In the genomic region with DNA sequence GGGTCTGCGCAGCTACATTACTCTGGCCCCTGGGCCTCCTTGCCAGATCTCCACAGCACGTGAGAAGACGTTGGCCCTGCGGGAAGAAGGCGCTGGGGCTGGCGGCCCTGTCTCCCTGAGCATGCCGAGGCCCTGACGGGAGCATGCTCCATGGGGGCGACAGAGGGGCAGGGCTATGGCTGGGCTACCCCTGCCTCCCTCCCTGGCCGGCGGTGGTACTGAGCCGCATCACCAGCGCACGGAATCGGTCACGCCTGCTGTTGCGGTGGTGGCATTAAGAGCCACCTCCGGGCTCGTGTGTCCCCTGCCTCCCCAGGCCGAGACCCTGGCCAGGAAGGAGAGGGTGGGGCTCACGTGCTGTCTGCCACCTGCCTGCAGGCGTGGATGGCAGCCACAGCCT, we compare ENCODE assay signal across 14 cellular contexts. TPM values are rescaled to one million over a fixed set of nuclear protein-coding genes. Genes with fewer than 3 reads are reported as not detected.
A peak's percentile ranks its signal among the peaks of the same experiment; 100 is the strongest.
DNase-seq lines count a peak whose midpoint lies in the region; ATAC-seq and TF ChIP-seq lines count a peak whose summit lies in the region.
"Had no signal": no experiment of that assay in that cellular context is flagged by ENCODE, and none has a peak within 500 bp of the region (broad histone marks: within the 10 kb centered on the region; RNA-seq: fewer than 3 reads in every experiment).

No MANE protein-coding gene starts in this region.

- no peaks in the 10 kb centered on the region for H3K4me1 ChIP-seq in osteoblast (ENCODE audit: insufficient read depth, low read length)
- H3K4me1 ChIP-seq: HAP-1 had no signal

- H3K4me1 Mint-ChIP-seq in stimulated activated memory B cell treated with anti-CD40 and anti-IgM and Interleukin-4, amounts not matched to agents 10 μg/mL and 1 μg/mL and 100 μg/mL, for 72 hours: no peaks in the 10 kb centered on the region

- no peaks in the 10 kb centered on the region for H3K27me3 Mint-ChIP-seq in stimulated activated memory B cell treated with anti-CD40 and anti-IgM and Interleukin-4, amounts not matched to agents 10 μg/mL and 1 μg/mL and 100 μg/mL, for 72 hours

- H3K79me2 ChIP-seq in osteoblast (ENCODE audit: insufficient read depth, low read length): peaks cover 38% of the 10 kb centered on the region

- H3K27me3 ChIP-seq in osteoblast (ENCODE audit: insufficient read depth, low read length): no peaks in the 10 kb centered on the region

- H3K36me3 Mint-ChIP-seq in stimulated activated memory B cell treated with anti-CD40 and anti-IgM and Interleukin-4, amounts not matched to agents 10 μg/mL and 1 μg/mL and 100 μg/mL, for 72 hours: peaks cover 22% of the 10 kb centered on the region

- intact Hi-C loops in Right ventricle myocardium inferior (cut with DNase I): no loop called here
- intact Hi-C loops in cardiac septum (cut with DNase I): no loop called here

- no peak overlapping the region for H3K27ac Mint-ChIP-seq in stimulated activated memory B cell treated with anti-CD40 and anti-IgM and Interleukin-4, amounts not matched to agents 10 μg/mL and 1 μg/mL and 100 μg/mL, for 72 hours
- H3K27ac Mint-ChIP-seq: CD8-positive, alpha-beta T cell had no signal

- H4K20me1 ChIP-seq in osteoblast (ENCODE audit: insufficient read depth, low read length): peaks cover 28% of the 10 kb centered on the region

- H3K9me3 Mint-ChIP-seq in stimulated activated memory B cell treated with anti-CD40 and anti-IgM and Interleukin-4, amounts not matched to agents 10 μg/mL and 1 μg/mL and 100 μg/mL, for 72 hours: no peaks in the 10 kb centered on the region
- H3K9me3 Mint-ChIP-seq: CD8-positive, alpha-beta T cell had no signal

- H3K4me2 ChIP-seq in osteoblast (ENCODE audit: insufficient read depth, low read length): no peak overlapping the region

- no peak overlapping the region for H3K4me3 ChIP-seq in osteoblast (ENCODE audit: insufficient read depth, low read length)
- H3K4me3 ChIP-seq: HAP-1 had no signal

- DNase-seq in Right ventricle myocardium inferior (ENCODE audit: missing footprints) (no peak), cardiac septum (ENCODE audit: low spot score) (no peak), osteoblast (ENCODE audit: insufficient read length, low spot score, missing footprints) (peak; percentile 85), EL (no peak)
- DNase-seq in stimulated activated CD4-positive, alpha-beta T cell treated with anti-CD3 and anti-CD28 coated beads, Interleukin-12 subunit alpha, Interleukin-12 subunit beta, amount 100 ng/mL, for 4 hours: no peak
- DNase-seq: CD8-positive, alpha-beta T cell; COR-L47; DMS153; DMS79 treated with DMSO at 0.1 percent for 48 hours; GDM1 had no signal

- no peak for TF ChIP-seq CTCF in osteoblast (IDR thresholded peaks at IDR 0.05; ENCODE audit: extremely low read depth, low read depth, low read length)

- H2AFZ ChIP-seq in osteoblast (ENCODE audit: low read length): no peak overlapping the region

- peaks cover 29% of the 10 kb centered on the region for H3K36me3 ChIP-seq in osteoblast (ENCODE audit: insufficient read depth, low read length)

- no peaks in the 10 kb centered on the region for H3K9me3 ChIP-seq in osteoblast (ENCODE audit: low read depth, low read length)
- H3K9me3 ChIP-seq: HAP-1 had no signal

- peak; percentile 30 for ATAC-seq in Right ventricle myocardium inferior
- ATAC-seq in stimulated activated memory B cell treated with anti-CD40 and anti-IgM and Interleukin-4, amounts not matched to agents 10 μg/mL and 1 μg/mL and 100 μg/mL, for 72 hours: no peak
- ATAC-seq: CD8-positive, alpha-beta T cell had no signal

- no peak overlapping the region for H3K27ac ChIP-seq in osteoblast (ENCODE audit: low read depth, low read length)
- H3K27ac ChIP-seq: 22Rv1 had no signal

- no peak overlapping the region for H3K4me3 Mint-ChIP-seq in stimulated activated memory B cell treated with anti-CD40 and anti-IgM and Interleukin-4, amounts not matched to agents 10 μg/mL and 1 μg/mL and 100 μg/mL, for 72 hours
- H3K4me3 Mint-ChIP-seq: CD14-positive monocyte; CD8-positive, alpha-beta T cell had no signal

RNA-seq across cellular contexts. Expression of a gene that starts 28.1 kb away (rescaled TPM):
- total RNA-seq in Right ventricle myocardium inferior (66.4 TPM), cardiac septum (71.4 TPM), osteoblast (64.1 and 71.0 TPM in 2 replicates)

RNA-seq across cellular contexts. Expression of a gene that starts 37.2 kb away (rescaled TPM):
- total RNA-seq in Right ventricle myocardium inferior (33.9 TPM), cardiac septum (31.7 TPM), osteoblast (49.2 and 55.4 TPM in 2 replicates)

RNA-seq across cellular contexts. Expression of a gene that starts 38.5 kb away (rescaled TPM):
- total RNA-seq in Right ventricle myocardium inferior: 8.2 TPM
- total RNA-seq in cardiac septum: 14.9 TPM
- 10.0 and 16.3 TPM in 2 replicates for total RNA-seq in osteoblast

RNA-seq across cellular contexts. Expression of a gene that starts 38.8 kb away (rescaled TPM):
- total RNA-seq in Right ventricle myocardium inferior (80.8 TPM), cardiac septum (63.4 TPM), osteoblast (40.5 and 47.1 TPM in 2 replicates)

RNA-seq across cellular contexts. Expression of a gene that starts 48.2 kb away (rescaled TPM):
- total RNA-seq in Right ventricle myocardium inferior (36.1 TPM), cardiac septum (24.2 TPM), osteoblast (33.6 and 42.3 TPM in 2 replicates)
